ENCODE assay signal across 1 cellular context in genomic region chr13:35621989-35622388, GRCh38.
TF ChIP-seq lines count a peak whose summit lies in the region.

No MANE protein-coding gene starts in this region.

TF ChIP-seq in IMR-90, 13 proteins besides CTCF, POLR2A, EP300 and RAD21:
- no peak for TF ChIP-seq USF2 (IDR thresholded peaks at IDR 0.05; ENCODE audit: low read depth, low read length)
- no peak for TF ChIP-seq ELK1 (IDR thresholded peaks at IDR 0.05; ENCODE audit: borderline replicate concordance, low read depth, low read length)
- no peak for TF ChIP-seq MAFK (IDR thresholded peaks at IDR 0.05; ENCODE audit: low read depth, low read length)
- TF ChIP-seq SMC3 (IDR thresholded peaks at IDR 0.05; ENCODE audit: low read depth, low read length): no peak
- no peak for TF ChIP-seq NFE2L2 (IDR thresholded peaks at IDR 0.05; ENCODE audit: low read depth, low read length)
- no peak for TF ChIP-seq FOS (IDR thresholded peaks at IDR 0.05; ENCODE audit: low read depth, low read length)
- TF ChIP-seq BHLHE40 (IDR thresholded peaks at IDR 0.05; ENCODE audit: low read depth, low read length): no peak
